ENCODE assay signal across 11 cellular contexts in genomic region chr4:153419673-153420278, GRCh38.
"Had no signal": no experiment of that assay in that cellular context is flagged by ENCODE, and none has a peak within 500 bp of the region (broad histone marks: within the 10 kb centered on the region; RNA-seq: fewer than 3 reads in every experiment).

No MANE protein-coding gene starts in this region.

- ATAC-seq: foreskin keratinocyte had no signal

- H3K27ac ChIP-seq: foreskin keratinocyte, neural progenitor cell, thyroid gland had no signal

- H3K9me3 Mint-ChIP-seq: activated T-helper 1 cell treated with anti-CD3 and anti-CD28 coated beads, Interleukin-12 subunit alpha, Interleukin-12 subunit beta, Interleukin-2, Interleukin-4 antibody, amounts not matched to agents 30 ng/mL and 10 ng/mL and 1 ng/mL, durations not matched to agents 14 hours and 24 hours and 36 hours; neural progenitor cell had no signal

- H3K4me1 ChIP-seq: foreskin keratinocyte, thyroid gland had no signal

- H3K27ac Mint-ChIP-seq: activated T-helper 1 cell treated with anti-CD3 and anti-CD28 coated beads, Interleukin-12 subunit alpha, Interleukin-12 subunit beta, Interleukin-2, Interleukin-4 antibody, amounts not matched to agents 30 ng/mL and 10 ng/mL and 1 ng/mL, durations not matched to agents 14 hours and 24 hours and 36 hours; neural progenitor cell had no signal

- H3K27me3 ChIP-seq: esophagus muscularis mucosa, foreskin keratinocyte, neural progenitor cell, thyroid gland had no signal

- H3K4me3 ChIP-seq: esophagus muscularis mucosa, neural progenitor cell, thyroid gland had no signal

- H3K4me2 ChIP-seq: neural progenitor cell had no signal

- H2AFZ ChIP-seq: neural progenitor cell had no signal

- H3K36me3 ChIP-seq: esophagus muscularis mucosa, neural progenitor cell, thyroid gland had no signal

- H3K9ac ChIP-seq: neural progenitor cell had no signal

- H3K4me3 Mint-ChIP-seq: activated T-helper 1 cell treated with anti-CD3 and anti-CD28 coated beads, Interleukin-12 subunit alpha, Interleukin-12 subunit beta, Interleukin-2, Interleukin-4 antibody, amounts not matched to agents 30 ng/mL and 10 ng/mL and 1 ng/mL, durations not matched to agents 14 hours and 24 hours and 36 hours; neural progenitor cell had no signal

- H3K9me3 ChIP-seq: esophagus muscularis mucosa, thyroid gland had no signal

- DNase-seq: activated CD4-positive, alpha-beta T cell treated with anti-CD3 and anti-CD28 coated beads, Interleukin-2, amount 50 U/mL, for 48 hours; activated CD4-positive, CD25-positive, alpha-beta regulatory T cell treated with anti-CD3 and anti-CD28 coated beads, Interleukin-2, amount 50 U/mL, for 72 hours; activated naive CD4-positive, alpha-beta T cell; foreskin keratinocyte; head of caudate nucleus; retina; stimulated activated CD4-positive, alpha-beta T cell treated with anti-CD3 and anti-CD28 coated beads, Interleukin-4, amount 100 ng/mL, for 1 hour; thyroid gland had no signal
